8 cellular contexts compared by ENCODE assay signal in the genomic region with DNA sequence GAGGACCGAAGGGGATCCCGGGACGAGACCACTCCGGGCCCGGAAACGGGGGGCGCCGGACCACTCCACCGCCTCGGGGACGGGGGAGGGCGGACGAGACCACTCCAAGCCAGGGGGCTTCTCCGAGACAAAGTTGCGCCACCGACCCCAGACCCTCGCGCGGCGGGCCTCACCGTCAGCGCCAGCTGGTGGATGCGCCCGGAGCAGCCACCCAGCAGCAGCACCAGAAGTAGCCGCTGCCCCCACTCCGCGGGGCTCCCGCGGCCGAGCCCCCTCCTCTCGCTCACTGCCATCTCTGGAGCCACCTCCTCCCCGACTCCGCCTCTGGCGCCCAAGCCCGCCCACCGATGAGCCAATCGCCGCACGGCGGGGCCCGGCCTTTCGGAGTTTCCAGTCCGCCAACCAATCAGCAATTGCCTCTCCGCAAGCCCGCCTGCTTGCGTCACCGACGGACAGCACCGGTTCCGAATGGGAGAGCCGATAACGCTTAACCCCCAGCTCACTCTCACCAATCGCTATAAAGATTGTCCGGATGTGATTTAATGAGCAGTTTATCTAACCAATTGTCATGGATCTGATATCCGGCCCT. TPM values are rescaled to one million over a fixed set of nuclear protein-coding genes. Genes with fewer than 3 reads are reported as not detected.
DNase-seq lines count a peak whose midpoint lies in the region; ATAC-seq and TF ChIP-seq lines count a peak whose summit lies in the region.

A gene (minus strand): TSS at position 297 of the 589 bp plus-strand sequence. CDS start 4 bp downstream, at position 293.

- DNase-seq in Calu3, result peak; percentile 98
- DNase-seq in OCI-M2 (lab: John Stamatoyannopoulos, UW; ENCODE audit: unreplicated experiment), result peak; percentile 89
- peak; percentile 97 for DNase-seq in activated T-cell treated with anti-CD3 and anti-CD28 coated beads for 4 hours
- DNase-seq in epidermal melanocyte (ENCODE audit: insufficient read length, low spot score), result peak; percentile 99
- peak; percentile 96 to 98 for DNase-seq in stimulated activated CD8-positive, alpha-beta memory T cell treated with anti-CD3 and anti-CD28 coated beads, Interleukin-4, amount 100 ng/mL, for 1 hour (ENCODE audit: low read depth in 2 of 2, low spot score in 1 of 2)

- H3K4me1 ChIP-seq in HUES6 (ENCODE audit: control insufficient read depth, insufficient read depth, low read length) (peaks cover 37% of the 10 kb centered on the region), mononuclear cell (ENCODE audit: insufficient read depth, low read length) (peaks cover 54% of the 10 kb centered on the region)

- H3K27ac Mint-ChIP-seq in Calu3 (ENCODE audit: unreplicated experiment), result peak within 1 kb of the TSS; percentile 97

- CTCF ChIA-PET in Calu3 (lab: Charles Lee), result interaction anchor here (0.5 to 2.3 kb wide), 5 partner anchors 29 to 221 kb away, joined by 3 to 46 read pairs (median 6); no protein-coding TSS in a partner anchor

- no peaks in the 10 kb centered on the region for H3K27me3 Mint-ChIP-seq in Calu3 (ENCODE audit: unreplicated experiment)

- peak within 1 kb of the TSS; percentile 99 for H3K27ac ChIP-seq in HUES6 (ENCODE audit: low read depth, low read length)

- peak within 1 kb of the TSS; percentile 91 for H3K9ac ChIP-seq in HUES6 (ENCODE audit: low read length)

- no peaks in the 10 kb centered on the region for H3K27me3 ChIP-seq in HUES6 (ENCODE audit: control insufficient read depth, insufficient read depth, low read length)
- H3K27me3 ChIP-seq in mononuclear cell (ENCODE audit: insufficient read depth, low read length), result no peaks in the 10 kb centered on the region

- H3K36me3 Mint-ChIP-seq in Calu3 (ENCODE audit: insufficient read depth, unreplicated experiment), result peaks cover 73% of the 10 kb centered on the region

- peak within 1 kb of the TSS; percentile 87 for H3K4me3 ChIP-seq in HUES6 (ENCODE audit: low read depth, low read length)
- H3K4me3 ChIP-seq in mononuclear cell (ENCODE audit: low read length), result peak within 1 kb of the TSS; percentile 46

- intact Hi-C loops in Calu3 (cut with micrococcal nuclease; ENCODE audit: unreplicated experiment), result loop anchor here (10.0 kb wide), 2 partner anchors 67 to 223 kb away; no protein-coding TSS in a partner anchor

- H3K36me3 ChIP-seq in HUES6 (ENCODE audit: control insufficient read depth, insufficient read depth, low read length), result peaks cover 21% of the 10 kb centered on the region

- H3K4me3 Mint-ChIP-seq in Calu3 (ENCODE audit: low read depth, unreplicated experiment), result peak within 1 kb of the TSS; percentile 88

- H3K9me3 Mint-ChIP-seq in Calu3 (ENCODE audit: low read depth, unreplicated experiment), result no peaks in the 10 kb centered on the region

- no peaks in the 10 kb centered on the region for H3K9me3 ChIP-seq in HUES6 (ENCODE audit: control insufficient read depth, insufficient read depth, low read depth, low read length)
- no peaks in the 10 kb centered on the region for H3K9me3 ChIP-seq in mononuclear cell (ENCODE audit: low read depth, low read length)

- TF ChIP-seq CTCF in Calu3 (IDR thresholded peaks at IDR 0.05; ENCODE audit: unreplicated experiment), result no peak

- peaks cover 21% of the 10 kb centered on the region for H3K4me1 Mint-ChIP-seq in Calu3 (ENCODE audit: low read depth, unreplicated experiment)

- no TSS peak for BruUV-seq in Calu3 (replicated peaks; lab: Mats Ljungman, UMichigan)

- ATAC-seq in GM21423 (IDR thresholded peaks at IDR 0.05; ENCODE audit: unreplicated experiment), result peak; percentile 60

RNA-seq across cellular contexts. Expression of the gene that starts here (rescaled TPM):
- total RNA-seq in Calu3 (2022), result 67.7 and 69.0 TPM in 2 replicates
- 43.9 TPM for total RNA-seq in mononuclear cell

Comparison
In these comparisons a context has a peak if more than half of its experiments do, and no peak if none do; other contexts are left out.
1. Peak in every context shown above with its lines: DNase-seq, ATAC-seq, H3K4me3 ChIP-seq and H3K27ac ChIP-seq.